In the genomic region with DNA sequence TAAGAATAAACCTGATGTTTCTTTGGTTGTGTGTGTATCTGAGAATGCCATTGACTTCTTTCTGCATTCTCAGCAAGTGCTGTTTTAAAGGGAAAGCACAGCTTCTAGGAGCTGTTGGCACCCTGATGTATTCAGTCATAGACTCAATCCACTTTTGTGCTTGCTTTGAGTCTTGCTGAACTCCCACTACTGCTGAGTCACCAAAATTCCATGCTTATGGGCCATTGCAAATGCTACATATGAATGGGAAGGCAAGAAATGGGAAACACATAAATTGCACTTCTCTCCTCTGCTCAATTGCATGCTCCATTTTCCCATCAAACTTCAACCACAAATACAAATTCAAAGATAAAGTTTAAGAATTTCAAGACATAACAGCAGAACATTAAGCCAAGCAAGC, we compare ENCODE assay signal across 1 cellular context.
TF ChIP-seq lines count a peak whose summit lies in the region.

No MANE protein-coding gene starts in this region.

TF ChIP-seq in K562, 482 proteins besides CTCF, POLR2A, EP300 and RAD21 (continued from another document):
- TF ChIP-seq KHSRP (IDR thresholded peaks at IDR 0.05) (no peak), ATF1 (CRISPR knock-in tag; IDR thresholded peaks at IDR 0.05) (no peak), ATF1 (tag; IDR thresholded peaks at IDR 0.05) (no peak), NFE2 (IDR thresholded peaks at IDR 0.05; ENCODE audit: low read depth) (0 out of 2 replicates have a peak, but pooled peaks have one; percentile 22), HSF4 (CRISPR knock-in tag; IDR thresholded peaks at IDR 0.05; ENCODE audit: borderline replicate concordance) (no peak), ZNF282 (CRISPR knock-in tag; IDR thresholded peaks at IDR 0.05) (no peak), BRD9 (IDR thresholded peaks at IDR 0.05; ENCODE audit: low read depth, partially characterized antibody) (no peak), TAF1 (IDR thresholded peaks at IDR 0.05; ENCODE audit: control insufficient read depth, extremely low read depth, insufficient read depth, low read length, severe bottlenecking) (no peak), BHLHE40 (IDR thresholded peaks at IDR 0.05; ENCODE audit: low read length) (no peak), C11orf30 (IDR thresholded peaks at IDR 0.05; ENCODE audit: low read depth) (peak; percentile 73), ZNF224 (CRISPR knock-in tag; IDR thresholded peaks at IDR 0.05) (no peak), SNIP1 (IDR thresholded peaks at IDR 0.05; ENCODE audit: low read depth) (no peak), CCAR2 (IDR thresholded peaks at IDR 0.05; ENCODE audit: low read depth, low read length) (no peak), PTRF (tag; IDR thresholded peaks at IDR 0.05) (no peak), RFX7 (CRISPR knock-in tag; IDR thresholded peaks at IDR 0.05) (no peak), DPF2 (IDR thresholded peaks at IDR 0.05) (no peak), TAF7 (tag; IDR thresholded peaks at IDR 0.05) (no peak), GATAD2A (IDR thresholded peaks at IDR 0.05) (no peak), ZNF316 (IDR thresholded peaks at IDR 0.05) (peak; percentile 67), ZNF444 (CRISPR knock-in tag; IDR thresholded peaks at IDR 0.05) (no peak), NCOA4 (IDR thresholded peaks at IDR 0.05; ENCODE audit: partially characterized antibody) (no peak), FOSL1 (tag; conservative IDR thresholded peaks at IDR 0.05) (no peak), ZNF143 (CRISPR knock-in tag; IDR thresholded peaks at IDR 0.05) (no peak), TFAM (CRISPR knock-in tag; conservative IDR thresholded peaks at IDR 0.05) (no peak), MAFG (tag; conservative IDR thresholded peaks at IDR 0.05) (peak; percentile 65), FOXJ2 (tag; IDR thresholded peaks at IDR 0.05) (no peak), ZC3H8 (IDR thresholded peaks at IDR 0.05) (no peak)
- TF ChIP-seq, protein P1, sequence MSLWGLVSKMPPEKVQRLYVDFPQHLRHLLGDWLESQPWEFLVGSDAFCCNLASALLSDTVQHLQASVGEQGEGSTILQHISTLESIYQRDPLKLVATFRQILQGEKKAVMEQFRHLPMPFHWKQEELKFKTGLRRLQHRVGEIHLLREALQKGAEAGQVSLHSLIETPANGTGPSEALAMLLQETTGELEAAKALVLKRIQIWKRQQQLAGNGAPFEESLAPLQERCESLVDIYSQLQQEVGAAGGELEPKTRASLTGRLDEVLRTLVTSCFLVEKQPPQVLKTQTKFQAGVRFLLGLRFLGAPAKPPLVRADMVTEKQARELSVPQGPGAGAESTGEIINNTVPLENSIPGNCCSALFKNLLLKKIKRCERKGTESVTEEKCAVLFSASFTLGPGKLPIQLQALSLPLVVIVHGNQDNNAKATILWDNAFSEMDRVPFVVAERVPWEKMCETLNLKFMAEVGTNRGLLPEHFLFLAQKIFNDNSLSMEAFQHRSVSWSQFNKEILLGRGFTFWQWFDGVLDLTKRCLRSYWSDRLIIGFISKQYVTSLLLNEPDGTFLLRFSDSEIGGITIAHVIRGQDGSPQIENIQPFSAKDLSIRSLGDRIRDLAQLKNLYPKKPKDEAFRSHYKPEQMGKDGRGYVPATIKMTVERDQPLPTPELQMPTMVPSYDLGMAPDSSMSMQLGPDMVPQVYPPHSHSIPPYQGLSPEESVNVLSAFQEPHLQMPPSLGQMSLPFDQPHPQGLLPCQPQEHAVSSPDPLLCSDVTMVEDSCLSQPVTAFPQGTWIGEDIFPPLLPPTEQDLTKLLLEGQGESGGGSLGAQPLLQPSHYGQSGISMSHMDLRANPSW (CRISPR knock-in tag; IDR thresholded peaks at IDR 0.05) = no peak
- TF ChIP-seq, protein P2, sequence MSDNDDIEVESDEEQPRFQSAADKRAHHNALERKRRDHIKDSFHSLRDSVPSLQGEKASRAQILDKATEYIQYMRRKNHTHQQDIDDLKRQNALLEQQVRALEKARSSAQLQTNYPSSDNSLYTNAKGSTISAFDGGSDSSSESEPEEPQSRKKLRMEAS (CRISPR knock-in tag; IDR thresholded peaks at IDR 0.05) = no peak
